In genomic region chr1:94385354-94385947, GRCh38 we compare ENCODE assay signal across 11 cellular contexts. TPM values are rescaled to one million over a fixed set of nuclear protein-coding genes. Genes with fewer than 3 reads are reported as not detected.
DNase-seq lines count a peak whose midpoint lies in the region; ATAC-seq and TF ChIP-seq lines count a peak whose summit lies in the region.
"Had no signal": no experiment of that assay in that cellular context is flagged by ENCODE, and none has a peak within 500 bp of the region (broad histone marks: within the 10 kb centered on the region; RNA-seq: fewer than 3 reads in every experiment).

No MANE protein-coding gene starts in this region.

- DNase-seq in NCI-H82 (lab: John Stamatoyannopoulos, UW) = peak; percentile 7
- no peak for DNase-seq in NCI-H82 treated with DMSO at 0.1 percent for 48 hours (lab: John Stamatoyannopoulos, UW; ENCODE audit: unreplicated experiment)
- DNase-seq in endothelial cell (ENCODE audit: low spot score) = no peak
- DNase-seq in stimulated activated CD4-positive, alpha-beta T cell treated with anti-CD3 and anti-CD28 coated beads, Interleukin-4, amount 100 ng/mL, for 24 hours = peak; percentile 12
- DNase-seq in MM.1S = no peak
- DNase-seq: NCI-H1436 treated with DMSO at 0.1 percent for 48 hours, right cardiac atrium had no signal

- TF ChIP-seq CTCF in OCI-LY3 (IDR thresholded peaks at IDR 0.05; ENCODE audit: low read depth, low read length) = no peak
- no peak for TF ChIP-seq CTCF in endothelial cell (IDR thresholded peaks at IDR 0.05; ENCODE audit: unreplicated experiment)
- TF ChIP-seq CTCF in MM.1S (IDR thresholded peaks at IDR 0.05; ENCODE audit: low read length) = no peak

- H3K27ac ChIP-seq in OCI-LY3 (ENCODE audit: low read length) (no peak overlapping the region), MM.1S (ENCODE audit: low read length) (no peak overlapping the region)

- peaks cover 15% of the 10 kb centered on the region for H3K4me1 ChIP-seq in OCI-LY3 (ENCODE audit: low read length)
- no peaks in the 10 kb centered on the region for H3K4me1 ChIP-seq in MM.1S (ENCODE audit: low read length)

- peaks cover 12% of the 10 kb centered on the region for H3K36me3 Mint-ChIP-seq in endothelial cell (ENCODE audit: low read depth, unreplicated experiment)

- H3K27ac Mint-ChIP-seq in endothelial cell (ENCODE audit: unreplicated experiment) = peak overlapping the region; percentile 93
- H3K27ac Mint-ChIP-seq: T-helper 1 cell treated with Interleukin-12 subunit alpha and Interleukin-12 subunit beta and Interleukin-4 antibody, amounts not matched to agents 30 μg/mL and 1 μg/mL, for 36 hours had no signal

- H3K4me3 Mint-ChIP-seq in endothelial cell (ENCODE audit: unreplicated experiment) = peak overlapping the region; percentile 21
- H3K4me3 Mint-ChIP-seq: T-helper 1 cell treated with Interleukin-12 subunit alpha and Interleukin-12 subunit beta and Interleukin-4 antibody, amounts not matched to agents 30 μg/mL and 1 μg/mL, for 36 hours had no signal

- H3K36me3 ChIP-seq in OCI-LY3 (replicated peaks; ENCODE audit: low read depth, low read length) (no peaks in the 10 kb centered on the region), MM.1S (replicated peaks; ENCODE audit: insufficient read depth, low read length) (no peaks in the 10 kb centered on the region)

- no peaks in the 10 kb centered on the region for H3F3A ChIP-seq in MM.1S (ENCODE audit: insufficient read depth, low read length)

- H3K9me3 ChIP-seq in OCI-LY3 (ENCODE audit: insufficient read depth, low read length) (no peaks in the 10 kb centered on the region), MM.1S (replicated peaks; ENCODE audit: insufficient read depth, low read length) (no peaks in the 10 kb centered on the region)

- H3K4me3 ChIP-seq in OCI-LY3 (ENCODE audit: low read length) = no peak overlapping the region
- H3K4me3 ChIP-seq in MM.1S (ENCODE audit: low read length) = no peak overlapping the region

- H3K27me3 ChIP-seq in OCI-LY3 (ENCODE audit: low read depth, low read length) (no peaks in the 10 kb centered on the region), MM.1S (replicated peaks; ENCODE audit: insufficient read depth, low read length) (no peaks in the 10 kb centered on the region)

- peaks cover 27% of the 10 kb centered on the region for H3K4me1 Mint-ChIP-seq in endothelial cell (ENCODE audit: unreplicated experiment)

- H3K9me2 ChIP-seq in MM.1S (replicated peaks; ENCODE audit: insufficient read depth, low read length) = no peaks in the 10 kb centered on the region

- ATAC-seq in GM18498 (IDR thresholded peaks at IDR 0.05; ENCODE audit: unreplicated experiment) (no peak), HG03439 (IDR thresholded peaks at IDR 0.05; ENCODE audit: unreplicated experiment) (no peak)

- H3K9me3 Mint-ChIP-seq in endothelial cell (ENCODE audit: unreplicated experiment) = peaks cover 6% of the 10 kb centered on the region

- no peaks in the 10 kb centered on the region for H3K27me3 Mint-ChIP-seq in endothelial cell (ENCODE audit: unreplicated experiment)

- H4K20me1 ChIP-seq in OCI-LY3 (ENCODE audit: insufficient read depth, low read length) (no peaks in the 10 kb centered on the region), MM.1S (ENCODE audit: insufficient read depth, low read length) (no peaks in the 10 kb centered on the region)

- H3K79me2 ChIP-seq in OCI-LY3 (ENCODE audit: low read length) (no peaks in the 10 kb centered on the region), MM.1S (ENCODE audit: low read length) (no peaks in the 10 kb centered on the region)

- H3K9ac ChIP-seq in OCI-LY3 (ENCODE audit: low read length) (no peak overlapping the region), MM.1S (ENCODE audit: low read length) (no peak overlapping the region)

- peak overlapping the region; percentile 77 for H2AFZ ChIP-seq in OCI-LY3 (ENCODE audit: low read depth, low read length)
- H2AFZ ChIP-seq in MM.1S (ENCODE audit: low read length) = no peak overlapping the region

- peak overlapping the region; percentile 41; the same call in 1 of the 2 replicates for H3K4me2 ChIP-seq in OCI-LY3 (ENCODE audit: low read length)
- H3K4me2 ChIP-seq in MM.1S (ENCODE audit: low read depth, low read length) = no peak overlapping the region

RNA-seq across cellular contexts. Expression of gene ABCD3, which starts 32.7 kb away (rescaled TPM):
- total RNA-seq in endothelial cell (ENCODE audit: unreplicated experiment) = 59.6 TPM

Comparison
In these comparisons a context has a peak if more than half of its experiments do, and no peak if none do; other contexts are left out.
1. DNase-seq: peak in NCI-H82 (single experiment) and stimulated activated CD4-positive, alpha-beta T cell treated with anti-CD3 and anti-CD28 coated beads, Interleukin-4, amount 100 ng/mL, for 24 hours (single experiment); none in NCI-H82 treated with DMSO at 0.1 percent for 48 hours (single experiment), endothelial cell (single experiment) and MM.1S (single experiment).